24 cellular contexts compared by ENCODE assay signal in the genomic region with DNA sequence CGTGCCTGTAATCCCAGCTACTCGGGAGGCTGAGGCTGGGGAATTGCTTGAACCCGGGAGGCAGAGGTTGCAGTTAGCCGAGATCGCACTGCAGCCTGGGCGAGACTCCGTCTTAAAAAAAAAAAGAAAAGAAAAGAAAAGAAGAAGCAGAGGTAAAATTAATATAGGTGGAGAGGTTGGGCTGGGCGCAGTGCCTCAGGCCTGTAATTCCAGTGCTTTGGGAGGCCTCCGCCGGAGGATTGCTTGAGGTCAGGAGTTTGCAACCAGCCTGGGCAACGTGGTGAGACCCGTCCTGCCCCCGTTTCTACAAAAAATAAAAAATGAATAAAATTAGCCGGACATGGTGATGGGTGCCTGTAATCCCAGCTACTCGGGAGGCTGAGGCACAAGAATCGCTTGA. TPM values are rescaled to one million over a fixed set of nuclear protein-coding genes. Genes with fewer than 3 reads are reported as not detected.
"Had no signal": no experiment of that assay in that cellular context is flagged by ENCODE, and none has a peak within 500 bp of the region (broad histone marks: within the 10 kb centered on the region; RNA-seq: fewer than 3 reads in every experiment).

No MANE protein-coding gene starts in this region.

- H3K9me3 ChIP-seq: SK-N-SH had no signal

- H3K27ac ChIP-seq: HL-60, RWPE1 had no signal

- DNase-seq: KBM-7; MV-4-11; NCI-H1048; NCI-H1105; NCI-H1436 treated with DMSO at 0.1 percent for 48 hours; NCI-H1694; NCI-H187 treated with DMSO at 0.1 percent for 48 hours; NCI-H2029 treated with DMSO at 0.1 percent for 48 hours; NCI-H2171 treated with DMSO at 0.1 percent for 48 hours; NCI-H345; NCI-H510A treated with DMSO at 0.1 percent for 48 hours; NCI-H526; NCI-H82; NK-92 treated with Interleukin-12 subunit alpha and Interleukin-12 subunit beta, amount 100 ng/mL, for 24 hours; PC-3; SHP77; SK-N-SH had no signal

- ATAC-seq: Panc1, PC-3 had no signal

RNA-seq across cellular contexts. Expression of a gene that starts 0.9 kb away (rescaled TPM):
- total RNA-seq: HT-29, LHCN-M2, MCF 10A, OCI-LY7, PC-3 had no signal
